In the genomic region with DNA sequence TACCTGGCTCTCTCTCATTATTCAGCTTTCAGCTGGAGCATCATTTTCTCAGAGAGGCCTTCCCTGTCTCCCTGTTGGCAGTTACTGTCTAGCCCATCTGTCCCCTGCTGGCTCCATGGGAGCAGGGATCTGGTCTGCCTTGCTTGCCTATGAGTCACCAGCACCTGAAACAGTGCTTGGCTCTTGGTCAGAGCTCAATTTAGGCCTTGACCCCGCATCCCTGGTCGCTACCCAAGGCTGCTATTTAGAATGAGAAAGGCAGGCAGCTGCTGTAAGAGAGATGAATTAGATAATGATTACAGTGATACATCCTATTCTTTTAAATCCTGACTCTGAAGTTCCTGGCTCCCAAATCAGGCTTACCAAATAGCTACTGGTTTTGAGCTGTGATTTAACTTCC, we compare ENCODE assay signal across 16 cellular contexts. TPM values are rescaled to one million over a fixed set of nuclear protein-coding genes. Genes with fewer than 3 reads are reported as not detected.
DNase-seq lines count a peak whose midpoint lies in the region; ATAC-seq and TF ChIP-seq lines count a peak whose summit lies in the region.
"Had no signal": no experiment of that assay in that cellular context is flagged by ENCODE, and none has a peak within 500 bp of the region (broad histone marks: within the 10 kb centered on the region; RNA-seq: fewer than 3 reads in every experiment).

No MANE protein-coding gene starts in this region.

- H2AK5ac ChIP-seq in IMR-90 (ENCODE audit: low read depth, low read length): no peak overlapping the region

- H2BK5ac ChIP-seq in IMR-90 (ENCODE audit: low read depth, low read length, poor library complexity, severe bottlenecking): no peak overlapping the region

- TF ChIP-seq RAD21 in IMR-90 (IDR thresholded peaks at IDR 0.05; ENCODE audit: low read length): no peak

- dilution Hi-C loops in IMR-90 (cut with HindIII; ENCODE audit: low sequenced_read_pairs, unreplicated experiment): no loop called here

- H2BK20ac ChIP-seq in IMR-90 (ENCODE audit: low read depth, low read length): no peak overlapping the region

- no peak overlapping the region for H4K8ac ChIP-seq in IMR-90 (ENCODE audit: low read depth in 2 of 2, low read length in 2 of 2)

- peak; percentile 16 for DNase-seq in COLO668 (lab: John Stamatoyannopoulos, UW; ENCODE audit: unreplicated experiment)
- DNase-seq in IMR-90: peak; percentile 41
- DNase-seq in adrenal gland: peak; percentile 45 to 87 (median 49)
- DNase-seq in myocyte (ENCODE audit: low read depth): peak; percentile 96
- DNase-seq in stimulated activated CD4-positive, alpha-beta T cell treated with anti-CD3 and anti-CD28 coated beads, Interleukin-15, amount 100 ng/mL, for 24 hours: no peak
- no peak for DNase-seq in mesothelial cell of epicardium (ENCODE audit: low spot score in 2 of 2, unreplicated experiment in 2 of 2)
- DNase-seq: activated CD8-positive, alpha-beta T cell treated with anti-CD3 and anti-CD28 coated beads, Interleukin-2, amount 10 ng/mL, durations not matched to agents 7 days and 5 days; activated naive CD4-positive, alpha-beta T cell treated with anti-CD3 and anti-CD28 coated beads for 36 hours; erythroblast; midbrain; RPMI8226; T1000 had no signal

- no peak overlapping the region for H3K4me3 Mint-ChIP-seq in mesothelial cell of epicardium
- H3K4me3 Mint-ChIP-seq: activated CD8-positive, alpha-beta T cell treated with anti-CD3 and anti-CD28 coated beads, Interleukin-2, amount 10 ng/mL, durations not matched to agents 7 days and 5 days; activated naive CD4-positive, alpha-beta T cell treated with anti-CD3 and anti-CD28 coated beads for 36 hours had no signal

- POLR2A ChIA-PET in IMR-90 (lab: Charles Lee; ENCODE audit: unreplicated experiment): no interaction called here

- no peaks in the 10 kb centered on the region for H3K27me3 Mint-ChIP-seq in mesothelial cell of epicardium (ENCODE audit: low read depth)

- H3K9me3 ChIP-seq in IMR-90 (ENCODE audit: control insufficient read depth, insufficient read depth, low read length) (no peaks in the 10 kb centered on the region), adrenal gland (replicated peaks in 1 of 3) (no peaks in the 10 kb centered on the region)
- H3K9me3 ChIP-seq: BLaER1 treated with 17β-estradiol and CSF1 and Interleukin-3, amounts not matched to agents 10 nM and 100 nM had no signal

- intact Hi-C loops in IMR-90 (cut with micrococcal nuclease): no loop called here
- intact Hi-C loops in adrenal gland (cut with DNase I): loop anchor here in 1 of 2 donors (10.0 kb wide), 1 partner anchor 100 kb away; no protein-coding TSS in a partner anchor

- no TSS peak for BruUV-seq in IMR-90 (replicated peaks; lab: Mats Ljungman, UMichigan)

- H3K27ac Mint-ChIP-seq in mesothelial cell of epicardium: no peak overlapping the region
- H3K27ac Mint-ChIP-seq: activated CD8-positive, alpha-beta T cell treated with anti-CD3 and anti-CD28 coated beads, Interleukin-2, amount 10 ng/mL, durations not matched to agents 7 days and 5 days; activated naive CD4-positive, alpha-beta T cell treated with anti-CD3 and anti-CD28 coated beads for 36 hours had no signal

- no peak overlapping the region for H3K23ac ChIP-seq in IMR-90 (ENCODE audit: low read depth, low read length)

- H3K36me3 Mint-ChIP-seq in mesothelial cell of epicardium: no peaks in the 10 kb centered on the region

- H2BK120ac ChIP-seq in IMR-90 (ENCODE audit: low read depth, low read length): no peak overlapping the region

- no peak overlapping the region for H3K4me2 ChIP-seq in IMR-90 (ENCODE audit: low read depth, low read length)
- H3K4me2 ChIP-seq: BLaER1 treated with 17β-estradiol and CSF1 and Interleukin-3, amounts not matched to agents 10 nM and 100 nM; KMS-11 had no signal

- in situ Hi-C loops in IMR-90 (cut with MboI; ENCODE audit: low sequenced_read_pairs): no loop called here

- ATAC-seq in IMR-90 (ENCODE audit: low read depth): no peak
- ATAC-seq in GM18873 (IDR thresholded peaks at IDR 0.05; ENCODE audit: low FRiP score, unreplicated experiment): no peak
- no peak for ATAC-seq in GM19324 (IDR thresholded peaks at IDR 0.05; ENCODE audit: low FRiP score, unreplicated experiment)
- ATAC-seq: activated CD8-positive, alpha-beta T cell treated with anti-CD3 and anti-CD28 coated beads, Interleukin-2, amount 10 ng/mL, durations not matched to agents 7 days and 5 days had no signal

- no peak overlapping the region for H3K4ac ChIP-seq in IMR-90 (ENCODE audit: low read depth, low read length)

- no peaks in the 10 kb centered on the region for H4K20me1 ChIP-seq in IMR-90 (ENCODE audit: insufficient read depth, low read length)
- H4K20me1 ChIP-seq: BLaER1 treated with 17β-estradiol and CSF1 and Interleukin-3, amounts not matched to agents 10 nM and 100 nM had no signal

- H3K79me1 ChIP-seq in IMR-90 (ENCODE audit: low read depth in 1 of 2, low read length in 2 of 2): no peaks in the 10 kb centered on the region

- H3K9ac ChIP-seq in IMR-90 (ENCODE audit: low read depth, low read length): no peak overlapping the region
- H3K9ac ChIP-seq: BLaER1 treated with 17β-estradiol and CSF1 and Interleukin-3, amounts not matched to agents 10 nM and 100 nM; KMS-11 had no signal

- no peak overlapping the region for H3K14ac ChIP-seq in IMR-90 (replicated peaks; ENCODE audit: low read depth, low read length)

- peaks cover 3% of the 10 kb centered on the region for H3K9me3 Mint-ChIP-seq in mesothelial cell of epicardium
- H3K9me3 Mint-ChIP-seq: activated naive CD4-positive, alpha-beta T cell treated with anti-CD3 and anti-CD28 coated beads for 36 hours had no signal

- CTCF ChIA-PET in IMR-90 (lab: Yijun Ruan, JAX): interaction anchor here (1.2 kb wide), 1 partner anchor 113 kb away, joined by 3 read pairs; no protein-coding TSS in a partner anchor

- no CpG with 5 or more reads among the region's 2 CpGs for WGBS in IMR-90 (ENCODE audit: extremely low coverage in 2 of 2, insufficient read length in 1 of 2), 2 experiments
- WGBS in adrenal gland, 4 donors: 16 to 64% (median 46%) methylated on average over 2 of the region's 2 CpGs

- TF ChIP-seq CTCF in IMR-90 (conservative IDR thresholded peaks at IDR 0.05; ENCODE audit: low read depth, low read length) (no peak), adrenal gland (IDR thresholded peaks at IDR 0.05) (peak in 1 of 6 experiments; percentile 10), mesothelial cell of epicardium (IDR thresholded peaks at IDR 0.05; ENCODE audit: unreplicated experiment) (no peak)

- H3K56ac ChIP-seq in IMR-90 (ENCODE audit: extremely low read depth, insufficient read depth, low read length): no peak overlapping the region

- no peaks in the 10 kb centered on the region for H3K27me3 ChIP-seq in IMR-90 (ENCODE audit: control insufficient read depth, insufficient read depth, low read length)
- H3K27me3 ChIP-seq in adrenal gland: no peaks in the 10 kb centered on the region
- H3K27me3 ChIP-seq: BLaER1 treated with 17β-estradiol and CSF1 and Interleukin-3, amounts not matched to agents 10 nM and 100 nM had no signal

- H3K4me1 Mint-ChIP-seq in mesothelial cell of epicardium: peaks cover 9% of the 10 kb centered on the region

- no peak overlapping the region for H4K5ac ChIP-seq in IMR-90 (ENCODE audit: low read depth, low read length)

- H3K36me3 ChIP-seq in IMR-90 (ENCODE audit: control insufficient read depth, insufficient read depth, low read length): no peaks in the 10 kb centered on the region
- no peaks in the 10 kb centered on the region for H3K36me3 ChIP-seq in adrenal gland (replicated peaks in 1 of 2)
- H3K36me3 ChIP-seq: BLaER1 treated with 17β-estradiol and CSF1 and Interleukin-3, amounts not matched to agents 10 nM and 100 nM had no signal

- H3K4me1 ChIP-seq in IMR-90 (ENCODE audit: control insufficient read depth, insufficient read depth, low read length): no peaks in the 10 kb centered on the region
- no peaks in the 10 kb centered on the region for H3K4me1 ChIP-seq in adrenal gland (replicated peaks in 1 of 2)
- H3K4me1 ChIP-seq: BLaER1 treated with 17β-estradiol and CSF1 and Interleukin-3, amounts not matched to agents 10 nM and 100 nM had no signal

- H4K91ac ChIP-seq in IMR-90 (ENCODE audit: insufficient read depth, low read depth, low read length): no peak overlapping the region

- TF ChIP-seq POLR2A in IMR-90 (IDR thresholded peaks at IDR 0.05; ENCODE audit: low read depth, low read length) (no peak), adrenal gland (IDR thresholded peaks at IDR 0.05) (no peak)

- no peaks in the 10 kb centered on the region for H3K9me1 ChIP-seq in IMR-90 (ENCODE audit: insufficient read depth, low read length)

- H2BK15ac ChIP-seq in IMR-90 (ENCODE audit: low read depth, low read length): no peak overlapping the region

- H3K18ac ChIP-seq in IMR-90 (ENCODE audit: low read depth, low read length): no peak overlapping the region

- H3K4me3 ChIP-seq in IMR-90 (ENCODE audit: insufficient read depth, low read depth, low read length): no peak overlapping the region
- no peak overlapping the region for H3K4me3 ChIP-seq in adrenal gland
- H3K4me3 ChIP-seq: BLaER1 treated with 17β-estradiol and CSF1 and Interleukin-3, amounts not matched to agents 10 nM and 100 nM had no signal

- H2AFZ ChIP-seq in IMR-90 (replicated peaks; ENCODE audit: low read length, poor library complexity): no peak overlapping the region

- no peak overlapping the region for H2AK9ac ChIP-seq in IMR-90 (replicated peaks; ENCODE audit: low read depth, low read length, poor library complexity)

- H3K27ac ChIP-seq in IMR-90 (ENCODE audit: insufficient read depth, low read length) (no peak overlapping the region), adrenal gland (peak overlapping the region in 1 of 5 donors; percentile 48)
- H3K27ac ChIP-seq: BLaER1 treated with 17β-estradiol and CSF1 and Interleukin-3, amounts not matched to agents 10 nM and 100 nM; KMS-11 had no signal

TF ChIP-seq in IMR-90, 13 proteins besides CTCF, POLR2A, EP300 and RAD21 (continues in another document):
- TF ChIP-seq, protein P1, sequence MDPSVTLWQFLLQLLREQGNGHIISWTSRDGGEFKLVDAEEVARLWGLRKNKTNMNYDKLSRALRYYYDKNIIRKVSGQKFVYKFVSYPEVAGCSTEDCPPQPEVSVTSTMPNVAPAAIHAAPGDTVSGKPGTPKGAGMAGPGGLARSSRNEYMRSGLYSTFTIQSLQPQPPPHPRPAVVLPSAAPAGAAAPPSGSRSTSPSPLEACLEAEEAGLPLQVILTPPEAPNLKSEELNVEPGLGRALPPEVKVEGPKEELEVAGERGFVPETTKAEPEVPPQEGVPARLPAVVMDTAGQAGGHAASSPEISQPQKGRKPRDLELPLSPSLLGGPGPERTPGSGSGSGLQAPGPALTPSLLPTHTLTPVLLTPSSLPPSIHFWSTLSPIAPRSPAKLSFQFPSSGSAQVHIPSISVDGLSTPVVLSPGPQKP (IDR thresholded peaks at IDR 0.05; ENCODE audit: borderline replicate concordance, low read depth, low read length): no peak
- no peak for TF ChIP-seq CEBPB (IDR thresholded peaks at IDR 0.05; ENCODE audit: low read depth, low read length)

RNA-seq across cellular contexts. Expression of gene KCNE4, which starts 32.9 kb away (rescaled TPM):
- total RNA-seq in IMR-90 (2012; rRNA removed): 6.6 and 8.3 TPM in 2 replicates
- polyA plus RNA-seq in IMR-90 (2012; rRNA removed): 6.8 and 8.1 TPM in 2 replicates
- polyA plus RNA-seq in IMR-90 (2012; cell fraction: cytosol; rRNA removed): 7.4 and 17.0 TPM in 2 replicates
- 17.7 and 50.6 TPM in 2 replicates for polyA plus RNA-seq in IMR-90 (2012; cell fraction: nucleus; rRNA removed; ENCODE audit: low replicate concordance)
- 1 to 10 TPM in 7 of 8 donors, under 1 TPM in 1; 0.97 to 5.7 (median 3.6) TPM for total RNA-seq in adrenal gland
- polyA plus RNA-seq in adrenal gland: 1 to 10 TPM; 1.4 to 2.1 (median 1.8) TPM
- 27.1 and 27.9 TPM in 2 replicates for total RNA-seq in myocyte
- polyA plus RNA-seq in myocyte (2012): 38.1 TPM
- 9.0 to 9.3 TPM (median 9.2 TPM) in 3 replicates for total RNA-seq in mesothelial cell of epicardium
- total RNA-seq: activated CD8-positive, alpha-beta T cell treated with anti-CD3 and anti-CD28 coated beads, Interleukin-2, amount 10 ng/mL, durations not matched to agents 7 days and 5 days; activated naive CD4-positive, alpha-beta T cell treated with anti-CD3 and anti-CD28 coated beads for 36 hours had no signal

Comparison
In these comparisons a context has a peak if more than half of its experiments do, and no peak if none do; other contexts are left out.
1. DNase-seq: peak in COLO668 (single experiment), IMR-90 (single experiment), adrenal gland (7 of 7) and myocyte (single experiment); none in stimulated activated CD4-positive, alpha-beta T cell treated with anti-CD3 and anti-CD28 coated beads, Interleukin-15, amount 100 ng/mL, for 24 hours (single experiment) and mesothelial cell of epicardium (0 of 2).